In genomic region chr12:76874027-76874426, GRCh38 we compare ENCODE assay signal across 32 cellular contexts.
"Had no signal": no experiment of that assay in that cellular context is flagged by ENCODE, and none has a peak within 500 bp of the region (broad histone marks: within the 10 kb centered on the region; RNA-seq: fewer than 3 reads in every experiment).

No MANE protein-coding gene starts in this region.

- H3K9me3 ChIP-seq: colonic mucosa, heart right ventricle, left ventricle myocardium inferior, mucosa of descending colon, neutrophil, ovary, prostate gland, sigmoid colon, transverse colon had no signal

- H3K4me3 ChIP-seq: colonic mucosa, dorsolateral prefrontal cortex, heart right ventricle, left ventricle myocardium inferior, mucosa of descending colon, ovary, prostate gland, sigmoid colon, transverse colon had no signal

- H3K27ac ChIP-seq: colonic mucosa, dorsolateral prefrontal cortex, foreskin keratinocyte, heart right ventricle, left ventricle myocardium inferior, neutrophil, ovary, prostate gland, transverse colon had no signal

- H3K27ac Mint-ChIP-seq: activated CD8-positive, alpha-beta memory T cell treated with anti-CD3 and anti-CD28 coated beads, Interleukin-2, amount 10 ng/mL, durations not matched to agents 7 days and 5 days; activated CD8-positive, alpha-beta T cell treated with anti-CD3 and anti-CD28 coated beads, Interleukin-2, amount 10 ng/mL, durations not matched to agents 7 days and 5 days; activated naive CD4-positive, alpha-beta T cell treated with anti-CD3 and anti-CD28 coated beads, Interleukin-2, amount 50 U/mL, for 24 hours; activated naive CD8-positive, alpha-beta T cell treated with anti-CD3 and anti-CD28 coated beads, Interleukin-2, amount 50 U/mL, for 24 hours; activated T-helper 2 cell treated with anti-CD3 and anti-CD28 coated beads, Interferon-gamma antibody, Interleukin-2, Interleukin-4, amounts not matched to agents 10 μg/mL and 5 μg/mL and 100 μg/mL, durations not matched to agents 14 hours and 24 hours and 36 hours; natural killer cell treated with Interleukin-12 subunit alpha and Interleukin-12 subunit beta and Interleukin-15 and Interleukin-18, amount 100 ng/mL, for 72 hours; T-helper 1 cell treated with Interleukin-12 subunit alpha and Interleukin-12 subunit beta and Interleukin-4 antibody, amounts not matched to agents 30 μg/mL and 1 μg/mL, for 36 hours had no signal

- H3K4me3 Mint-ChIP-seq: activated CD8-positive, alpha-beta memory T cell treated with anti-CD3 and anti-CD28 coated beads, Interleukin-2, amount 10 ng/mL, durations not matched to agents 7 days and 5 days; activated CD8-positive, alpha-beta T cell treated with anti-CD3 and anti-CD28 coated beads, Interleukin-2, amount 10 ng/mL, durations not matched to agents 7 days and 5 days; activated naive CD4-positive, alpha-beta T cell treated with anti-CD3 and anti-CD28 coated beads, Interleukin-2, amount 50 U/mL, for 24 hours; activated naive CD8-positive, alpha-beta T cell treated with anti-CD3 and anti-CD28 coated beads, Interleukin-2, amount 50 U/mL, for 24 hours; natural killer cell treated with Interleukin-12 subunit alpha and Interleukin-12 subunit beta and Interleukin-15 and Interleukin-18, amount 100 ng/mL, for 72 hours; T-helper 1 cell treated with Interleukin-12 subunit alpha and Interleukin-12 subunit beta and Interleukin-4 antibody, amounts not matched to agents 30 μg/mL and 1 μg/mL, for 36 hours had no signal

- H3K36me3 ChIP-seq: colonic mucosa, heart right ventricle, left ventricle myocardium inferior, neutrophil, ovary, prostate gland, sigmoid colon, transverse colon had no signal

- H3K4me1 ChIP-seq: prostate gland had no signal

- H3K9me3 Mint-ChIP-seq: activated naive CD4-positive, alpha-beta T cell treated with anti-CD3 and anti-CD28 coated beads, Interleukin-2, amount 50 U/mL, for 24 hours; activated naive CD8-positive, alpha-beta T cell treated with anti-CD3 and anti-CD28 coated beads, Interleukin-2, amount 50 U/mL, for 24 hours; activated T-helper 2 cell treated with anti-CD3 and anti-CD28 coated beads, Interferon-gamma antibody, Interleukin-2, Interleukin-4, amounts not matched to agents 10 μg/mL and 5 μg/mL and 100 μg/mL, durations not matched to agents 14 hours and 24 hours and 36 hours; natural killer cell treated with Interleukin-12 subunit alpha and Interleukin-12 subunit beta and Interleukin-15 and Interleukin-18, amount 100 ng/mL, for 72 hours; T-helper 1 cell treated with Interleukin-12 subunit alpha and Interleukin-12 subunit beta and Interleukin-4 antibody, amounts not matched to agents 30 μg/mL and 1 μg/mL, for 36 hours had no signal

- H3K36me3 Mint-ChIP-seq: activated CD8-positive, alpha-beta memory T cell treated with anti-CD3 and anti-CD28 coated beads, Interleukin-2, amount 10 ng/mL, durations not matched to agents 7 days and 5 days; activated naive CD4-positive, alpha-beta T cell treated with anti-CD3 and anti-CD28 coated beads, Interleukin-2, amount 50 U/mL, for 24 hours; natural killer cell treated with Interleukin-12 subunit alpha and Interleukin-12 subunit beta and Interleukin-15 and Interleukin-18, amount 100 ng/mL, for 72 hours had no signal

- ATAC-seq: activated CD8-positive, alpha-beta memory T cell treated with anti-CD3 and anti-CD28 coated beads, Interleukin-2, amount 10 ng/mL, durations not matched to agents 7 days and 5 days; activated CD8-positive, alpha-beta T cell treated with anti-CD3 and anti-CD28 coated beads, Interleukin-2, amount 10 ng/mL, durations not matched to agents 7 days and 5 days; activated naive CD8-positive, alpha-beta T cell treated with anti-CD3 and anti-CD28 coated beads, Interleukin-2, amount 50 U/mL, for 24 hours; foreskin keratinocyte; heart right ventricle; mucosa of descending colon; natural killer cell treated with Interleukin-12 subunit alpha and Interleukin-12 subunit beta and Interleukin-15 and Interleukin-18, amount 100 ng/mL, for 72 hours had no signal

- DNase-seq: activated CD8-positive, alpha-beta memory T cell treated with anti-CD3 and anti-CD28 coated beads, Interleukin-2, amount 10 ng/mL, durations not matched to agents 7 days and 5 days; activated CD8-positive, alpha-beta T cell treated with anti-CD3 and anti-CD28 coated beads, Interleukin-2, amount 10 ng/mL, durations not matched to agents 7 days and 5 days; activated naive CD8-positive, alpha-beta T cell treated with anti-CD3 and anti-CD28 coated beads, Interleukin-2, amount 50 U/mL, for 24 hours; activated T-cell treated with anti-CD3 and anti-CD28 coated beads, Interleukin-2, amount 50 U/mL, for 48 hours; amygdala; cerebellar nuclear complex; colonic mucosa; dorsolateral prefrontal cortex; effector memory CD4-positive, alpha-beta T cell; foreskin keratinocyte; heart right ventricle; left ventricle myocardium inferior; mucosa of descending colon; ovary; retina; sigmoid colon; small intestine; stimulated activated CD4-positive, alpha-beta T cell treated with anti-CD3 and anti-CD28 coated beads, Interleukin-15, amount 100 ng/mL, for 24 hours; stimulated activated CD4-positive, alpha-beta T cell treated with anti-CD3 and anti-CD28 coated beads, Interleukin-2, amount 100 ng/mL, for 24 hours; stimulated activated naive CD4-positive, alpha-beta T cell; SW 1271; T-helper 9 cell; transverse colon had no signal

- FAIRE-seq: islet of Langerhans, small intestine, TTC549, urothelium cell line had no signal

- H3K27me3 ChIP-seq: dorsolateral prefrontal cortex, foreskin keratinocyte, ovary, sigmoid colon had no signal
